In the genomic region with DNA sequence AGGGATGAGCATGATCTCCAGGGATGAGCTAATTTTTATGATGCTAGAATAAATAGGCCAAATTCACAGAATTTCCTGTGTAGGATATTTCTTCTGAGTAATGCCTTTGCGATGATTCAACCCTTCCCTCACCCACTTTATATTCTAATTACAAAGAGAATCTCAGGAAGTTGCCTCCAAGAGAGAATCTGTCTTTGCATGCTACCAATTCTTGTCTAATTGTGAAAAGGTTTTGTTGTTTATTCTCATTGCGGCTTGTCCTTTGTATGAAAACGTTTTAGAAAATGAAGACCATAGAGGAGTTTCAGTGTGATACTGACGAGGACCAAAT, we compare ENCODE assay signal across 13 cellular contexts.
DNase-seq lines count a peak whose midpoint lies in the region; ATAC-seq, FAIRE-seq and TF ChIP-seq lines count a peak whose summit lies in the region.
"Had no signal": no experiment of that assay in that cellular context is flagged by ENCODE, and none has a peak within 500 bp of the region (broad histone marks: within the 10 kb centered on the region; RNA-seq: fewer than 3 reads in every experiment).

No MANE protein-coding gene starts in this region.

- FAIRE-seq in HTR-8/SVneo (lab: Jason Lieb, UNC): no peak

- H3K27ac Mint-ChIP-seq in activated naive CD4-positive, alpha-beta T cell treated with anti-CD3 and anti-CD28 coated beads, Interleukin-2, amount 10 ng/mL, durations not matched to agents 7 days and 5 days: peak overlapping the region; percentile 1
- H3K27ac Mint-ChIP-seq: nephron had no signal

- DNase-seq in activated naive CD4-positive, alpha-beta T cell treated with anti-CD3 and anti-CD28 coated beads, Interleukin-2, amount 10 ng/mL, durations not matched to agents 7 days and 5 days: no peak
- no peak for DNase-seq in activated naive CD4-positive, alpha-beta T cell (lab: John Stamatoyannopoulos, UW)
- DNase-seq in fibroblast of gingiva (ENCODE audit: low read depth) (peak; percentile 27), KG1 (lab: John Stamatoyannopoulos, UW) (no peak), HTR-8/SVneo (ENCODE audit: insufficient read length, low spot score) (no peak), T1000 (lab: John Stamatoyannopoulos, UW) (no peak)
- no peak for DNase-seq in stimulated activated naive CD8-positive, alpha-beta T cell treated with anti-CD3 and anti-CD28 coated beads, Interleukin-15, Interleukin-2, amounts not matched to agents 100 U/mL and 50 U/mL, for 24 hours
- DNase-seq: BE2C; GDM1; NCI-H2171 treated with DMSO at 0.1 percent for 48 hours; stimulated activated CD4-positive, alpha-beta T cell treated with anti-CD3 and anti-CD28 coated beads, Interleukin-15, amount 100 ng/mL, for 24 hours had no signal

- peaks cover 34% of the 10 kb centered on the region for H3K4me1 Mint-ChIP-seq in activated naive CD4-positive, alpha-beta T cell treated with anti-CD3 and anti-CD28 coated beads, Interleukin-2, amount 10 ng/mL, durations not matched to agents 7 days and 5 days

- no peak overlapping the region for H3K4me3 Mint-ChIP-seq in activated naive CD4-positive, alpha-beta T cell treated with anti-CD3 and anti-CD28 coated beads, Interleukin-2, amount 10 ng/mL, durations not matched to agents 7 days and 5 days
- H3K4me3 Mint-ChIP-seq: nephron had no signal

- peaks cover 36% of the 10 kb centered on the region for H3K27me3 Mint-ChIP-seq in activated naive CD4-positive, alpha-beta T cell treated with anti-CD3 and anti-CD28 coated beads, Interleukin-2, amount 10 ng/mL, durations not matched to agents 7 days and 5 days

- ATAC-seq in SK-N-SH treated with all-trans-retinoic acid at 6 μM for 48 hours: peak; percentile 71
- peak; percentile 58 for ATAC-seq in stimulated activated naive CD8-positive, alpha-beta T cell treated with anti-CD3 and anti-CD28 coated beads, Interleukin-15, Interleukin-2, amounts not matched to agents 100 U/mL and 50 U/mL, for 24 hours

- CTCF ChIA-PET in activated naive CD4-positive, alpha-beta T cell treated with anti-CD3 and anti-CD28 coated beads, Interleukin-2, amount 10 ng/mL, durations not matched to agents 7 days and 5 days (lab: Charles Lee): interaction anchor here (1.2 kb wide), 1 partner anchor 73 kb away, joined by 4 read pairs; no protein-coding TSS in a partner anchor

- H3K36me3 Mint-ChIP-seq in activated naive CD4-positive, alpha-beta T cell treated with anti-CD3 and anti-CD28 coated beads, Interleukin-2, amount 10 ng/mL, durations not matched to agents 7 days and 5 days: no peaks in the 10 kb centered on the region

- H3K9me3 Mint-ChIP-seq in activated naive CD4-positive, alpha-beta T cell treated with anti-CD3 and anti-CD28 coated beads, Interleukin-2, amount 10 ng/mL, durations not matched to agents 7 days and 5 days: no peaks in the 10 kb centered on the region
- H3K9me3 Mint-ChIP-seq: nephron had no signal

TF ChIP-seq in SK-N-SH treated with all-trans-retinoic acid at 6 μM for 48 hours, 23 proteins besides CTCF, POLR2A, EP300 and RAD21:
- TF ChIP-seq ISL1 (CRISPR knock-in tag; IDR thresholded peaks at IDR 0.05): no peak
- TF ChIP-seq ZFP30 (CRISPR knock-in tag; IDR thresholded peaks at IDR 0.05): no peak
- no peak for TF ChIP-seq ZNF8 (CRISPR knock-in tag; IDR thresholded peaks at IDR 0.05)
- 0 out of 2 replicates have a peak, but pooled peaks have one; percentile 10 for TF ChIP-seq CREB5 (CRISPR knock-in tag; IDR thresholded peaks at IDR 0.05; ENCODE audit: low read depth)
- TF ChIP-seq, protein P1, sequence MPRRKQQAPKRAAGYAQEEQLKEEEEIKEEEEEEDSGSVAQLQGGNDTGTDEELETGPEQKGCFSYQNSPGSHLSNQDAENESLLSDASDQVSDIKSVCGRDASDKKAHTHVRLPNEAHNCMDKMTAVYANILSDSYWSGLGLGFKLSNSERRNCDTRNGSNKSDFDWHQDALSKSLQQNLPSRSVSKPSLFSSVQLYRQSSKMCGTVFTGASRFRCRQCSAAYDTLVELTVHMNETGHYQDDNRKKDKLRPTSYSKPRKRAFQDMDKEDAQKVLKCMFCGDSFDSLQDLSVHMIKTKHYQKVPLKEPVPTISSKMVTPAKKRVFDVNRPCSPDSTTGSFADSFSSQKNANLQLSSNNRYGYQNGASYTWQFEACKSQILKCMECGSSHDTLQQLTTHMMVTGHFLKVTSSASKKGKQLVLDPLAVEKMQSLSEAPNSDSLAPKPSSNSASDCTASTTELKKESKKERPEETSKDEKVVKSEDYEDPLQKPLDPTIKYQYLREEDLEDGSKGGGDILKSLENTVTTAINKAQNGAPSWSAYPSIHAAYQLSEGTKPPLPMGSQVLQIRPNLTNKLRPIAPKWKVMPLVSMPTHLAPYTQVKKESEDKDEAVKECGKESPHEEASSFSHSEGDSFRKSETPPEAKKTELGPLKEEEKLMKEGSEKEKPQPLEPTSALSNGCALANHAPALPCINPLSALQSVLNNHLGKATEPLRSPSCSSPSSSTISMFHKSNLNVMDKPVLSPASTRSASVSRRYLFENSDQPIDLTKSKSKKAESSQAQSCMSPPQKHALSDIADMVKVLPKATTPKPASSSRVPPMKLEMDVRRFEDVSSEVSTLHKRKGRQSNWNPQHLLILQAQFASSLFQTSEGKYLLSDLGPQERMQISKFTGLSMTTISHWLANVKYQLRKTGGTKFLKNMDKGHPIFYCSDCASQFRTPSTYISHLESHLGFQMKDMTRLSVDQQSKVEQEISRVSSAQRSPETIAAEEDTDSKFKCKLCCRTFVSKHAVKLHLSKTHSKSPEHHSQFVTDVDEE (CRISPR knock-in tag; IDR thresholded peaks at IDR 0.05): no peak
- no peak; the same call in 1 of the 2 replicates for TF ChIP-seq ZFP3 (CRISPR knock-in tag; IDR thresholded peaks at IDR 0.05)
- TF ChIP-seq ZC3H10 (CRISPR knock-in tag; IDR thresholded peaks at IDR 0.05): no peak
